1 cellular context compared by ENCODE assay signal in the genomic region with DNA sequence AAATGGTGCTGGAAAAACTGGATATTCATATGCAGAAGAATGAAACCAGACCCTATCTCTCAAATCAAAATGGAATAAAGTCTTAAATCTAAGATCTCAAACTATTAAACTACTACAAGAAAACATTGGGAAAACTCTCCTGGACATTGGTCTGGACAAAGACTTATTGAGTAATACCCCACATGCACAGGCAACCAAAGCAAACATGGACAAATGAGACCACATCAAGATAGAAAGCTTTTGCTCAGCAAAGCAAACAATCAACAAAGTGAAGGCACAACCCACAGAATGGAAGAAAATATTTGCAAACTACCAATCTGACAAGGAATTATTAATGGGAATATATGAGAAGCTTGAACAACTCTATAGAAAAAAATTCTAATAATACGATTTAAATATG.
A peak's percentile ranks its signal among the peaks of the same experiment; 100 is the strongest.
TF ChIP-seq lines count a peak whose summit lies in the region.

No MANE protein-coding gene starts in this region.

TF ChIP-seq in HepG2, 621 proteins besides CTCF, POLR2A, EP300 and RAD21 (continued from another document and continues in another):
- TF ChIP-seq ZNF552 (CRISPR knock-in tag; IDR thresholded peaks at IDR 0.05; ENCODE audit: borderline replicate concordance): no peak
- TF ChIP-seq, protein P1, sequence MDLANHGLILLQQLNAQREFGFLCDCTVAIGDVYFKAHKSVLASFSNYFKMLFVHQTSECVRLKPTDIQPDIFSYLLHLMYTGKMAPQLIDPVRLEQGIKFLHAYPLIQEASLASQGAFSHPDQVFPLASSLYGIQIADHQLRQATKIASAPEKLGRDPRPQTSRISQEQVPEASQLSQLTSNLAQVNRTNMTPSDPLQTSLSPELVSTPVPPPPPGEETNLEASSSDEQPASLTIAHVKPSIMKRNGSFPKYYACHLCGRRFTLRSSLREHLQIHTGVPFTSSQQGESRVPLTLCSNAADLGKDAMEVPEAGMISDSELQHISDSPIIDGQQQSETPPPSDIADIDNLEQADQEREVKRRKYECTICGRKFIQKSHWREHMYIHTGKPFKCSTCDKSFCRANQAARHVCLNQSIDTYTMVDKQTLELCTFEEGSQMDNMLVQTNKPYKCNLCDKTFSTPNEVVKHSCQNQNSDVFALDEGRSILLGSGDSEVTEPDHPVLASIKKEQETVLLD (CRISPR knock-in tag; IDR thresholded peaks at IDR 0.05; ENCODE audit: low read depth): no peak
- TF ChIP-seq, protein P2, sequence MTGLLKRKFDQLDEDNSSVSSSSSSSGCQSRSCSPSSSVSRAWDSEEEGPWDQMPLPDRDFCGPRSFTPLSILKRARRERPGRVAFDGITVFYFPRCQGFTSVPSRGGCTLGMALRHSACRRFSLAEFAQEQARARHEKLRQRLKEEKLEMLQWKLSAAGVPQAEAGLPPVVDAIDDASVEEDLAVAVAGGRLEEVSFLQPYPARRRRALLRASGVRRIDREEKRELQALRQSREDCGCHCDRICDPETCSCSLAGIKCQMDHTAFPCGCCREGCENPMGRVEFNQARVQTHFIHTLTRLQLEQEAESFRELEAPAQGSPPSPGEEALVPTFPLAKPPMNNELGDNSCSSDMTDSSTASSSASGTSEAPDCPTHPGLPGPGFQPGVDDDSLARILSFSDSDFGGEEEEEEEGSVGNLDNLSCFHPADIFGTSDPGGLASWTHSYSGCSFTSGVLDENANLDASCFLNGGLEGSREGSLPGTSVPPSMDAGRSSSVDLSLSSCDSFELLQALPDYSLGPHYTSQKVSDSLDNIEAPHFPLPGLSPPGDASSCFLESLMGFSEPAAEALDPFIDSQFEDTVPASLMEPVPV (CRISPR knock-in tag; IDR thresholded peaks at IDR 0.05): no peak
- TF ChIP-seq, protein P3, sequence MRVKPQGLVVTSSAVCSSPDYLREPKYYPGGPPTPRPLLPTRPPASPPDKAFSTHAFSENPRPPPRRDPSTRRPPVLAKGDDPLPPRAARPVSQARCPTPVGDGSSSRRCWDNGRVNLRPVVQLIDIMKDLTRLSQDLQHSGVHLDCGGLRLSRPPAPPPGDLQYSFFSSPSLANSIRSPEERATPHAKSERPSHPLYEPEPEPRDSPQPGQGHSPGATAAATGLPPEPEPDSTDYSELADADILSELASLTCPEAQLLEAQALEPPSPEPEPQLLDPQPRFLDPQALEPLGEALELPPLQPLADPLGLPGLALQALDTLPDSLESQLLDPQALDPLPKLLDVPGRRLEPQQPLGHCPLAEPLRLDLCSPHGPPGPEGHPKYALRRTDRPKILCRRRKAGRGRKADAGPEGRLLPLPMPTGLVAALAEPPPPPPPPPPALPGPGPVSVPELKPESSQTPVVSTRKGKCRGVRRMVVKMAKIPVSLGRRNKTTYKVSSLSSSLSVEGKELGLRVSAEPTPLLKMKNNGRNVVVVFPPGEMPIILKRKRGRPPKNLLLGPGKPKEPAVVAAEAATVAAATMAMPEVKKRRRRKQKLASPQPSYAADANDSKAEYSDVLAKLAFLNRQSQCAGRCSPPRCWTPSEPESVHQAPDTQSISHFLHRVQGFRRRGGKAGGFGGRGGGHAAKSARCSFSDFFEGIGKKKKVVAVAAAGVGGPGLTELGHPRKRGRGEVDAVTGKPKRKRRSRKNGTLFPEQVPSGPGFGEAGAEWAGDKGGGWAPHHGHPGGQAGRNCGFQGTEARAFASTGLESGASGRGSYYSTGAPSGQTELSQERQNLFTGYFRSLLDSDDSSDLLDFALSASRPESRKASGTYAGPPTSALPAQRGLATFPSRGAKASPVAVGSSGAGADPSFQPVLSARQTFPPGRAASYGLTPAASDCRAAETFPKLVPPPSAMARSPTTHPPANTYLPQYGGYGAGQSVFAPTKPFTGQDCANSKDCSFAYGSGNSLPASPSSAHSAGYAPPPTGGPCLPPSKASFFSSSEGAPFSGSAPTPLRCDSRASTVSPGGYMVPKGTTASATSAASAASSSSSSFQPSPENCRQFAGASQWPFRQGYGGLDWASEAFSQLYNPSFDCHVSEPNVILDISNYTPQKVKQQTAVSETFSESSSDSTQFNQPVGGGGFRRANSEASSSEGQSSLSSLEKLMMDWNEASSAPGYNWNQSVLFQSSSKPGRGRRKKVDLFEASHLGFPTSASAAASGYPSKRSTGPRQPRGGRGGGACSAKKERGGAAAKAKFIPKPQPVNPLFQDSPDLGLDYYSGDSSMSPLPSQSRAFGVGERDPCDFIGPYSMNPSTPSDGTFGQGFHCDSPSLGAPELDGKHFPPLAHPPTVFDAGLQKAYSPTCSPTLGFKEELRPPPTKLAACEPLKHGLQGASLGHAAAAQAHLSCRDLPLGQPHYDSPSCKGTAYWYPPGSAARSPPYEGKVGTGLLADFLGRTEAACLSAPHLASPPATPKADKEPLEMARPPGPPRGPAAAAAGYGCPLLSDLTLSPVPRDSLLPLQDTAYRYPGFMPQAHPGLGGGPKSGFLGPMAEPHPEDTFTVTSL (CRISPR knock-in tag; IDR thresholded peaks at IDR 0.05; ENCODE audit: borderline replicate concordance): peak; percentile 57; the same call in 1 of the 2 replicates
- no peak for TF ChIP-seq TAF15 (IDR thresholded peaks at IDR 0.05; ENCODE audit: low read depth, low read length, poor library complexity, severe bottlenecking)
- peak; percentile 78 for TF ChIP-seq TCF7 (IDR thresholded peaks at IDR 0.05; ENCODE audit: low read depth)
- no peak for TF ChIP-seq SP2 (CRISPR knock-in tag; IDR thresholded peaks at IDR 0.05)
- TF ChIP-seq CCAR2 (optimal IDR thresholded peaks at IDR 0.05; ENCODE audit: low read depth, low read length): no peak
- no peak for TF ChIP-seq SIN3A (IDR thresholded peaks at IDR 0.05; ENCODE audit: borderline replicate concordance, low read depth, low read length)
- no peak for TF ChIP-seq MBNL3 (CRISPR knock-in tag; conservative IDR thresholded peaks at IDR 0.05)
- TF ChIP-seq GFI1 (CRISPR knock-in tag; IDR thresholded peaks at IDR 0.05; ENCODE audit: borderline replicate concordance): no peak
- TF ChIP-seq, protein P4, sequence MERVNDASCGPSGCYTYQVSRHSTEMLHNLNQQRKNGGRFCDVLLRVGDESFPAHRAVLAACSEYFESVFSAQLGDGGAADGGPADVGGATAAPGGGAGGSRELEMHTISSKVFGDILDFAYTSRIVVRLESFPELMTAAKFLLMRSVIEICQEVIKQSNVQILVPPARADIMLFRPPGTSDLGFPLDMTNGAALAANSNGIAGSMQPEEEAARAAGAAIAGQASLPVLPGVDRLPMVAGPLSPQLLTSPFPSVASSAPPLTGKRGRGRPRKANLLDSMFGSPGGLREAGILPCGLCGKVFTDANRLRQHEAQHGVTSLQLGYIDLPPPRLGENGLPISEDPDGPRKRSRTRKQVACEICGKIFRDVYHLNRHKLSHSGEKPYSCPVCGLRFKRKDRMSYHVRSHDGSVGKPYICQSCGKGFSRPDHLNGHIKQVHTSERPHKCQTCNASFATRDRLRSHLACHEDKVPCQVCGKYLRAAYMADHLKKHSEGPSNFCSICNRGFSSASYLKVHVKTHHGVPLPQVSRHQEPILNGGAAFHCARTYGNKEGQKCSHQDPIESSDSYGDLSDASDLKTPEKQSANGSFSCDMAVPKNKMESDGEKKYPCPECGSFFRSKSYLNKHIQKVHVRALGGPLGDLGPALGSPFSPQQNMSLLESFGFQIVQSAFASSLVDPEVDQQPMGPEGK (CRISPR knock-in tag; IDR thresholded peaks at IDR 0.05): no peak
- TF ChIP-seq ZNF607 (CRISPR knock-in tag; IDR thresholded peaks at IDR 0.05; ENCODE audit: borderline replicate concordance): no peak
- TF ChIP-seq ZNF546 (CRISPR knock-in tag; conservative IDR thresholded peaks at IDR 0.05): no peak
- TF ChIP-seq AGO2 (optimal IDR thresholded peaks at IDR 0.05; ENCODE audit: low read depth, low read length): no peak
- no peak for TF ChIP-seq FOXO1 (CRISPR knock-in tag; IDR thresholded peaks at IDR 0.05)
- no peak for TF ChIP-seq ZIK1 (CRISPR knock-in tag; IDR thresholded peaks at IDR 0.05; ENCODE audit: borderline replicate concordance, low read depth)
- TF ChIP-seq, protein P5, sequence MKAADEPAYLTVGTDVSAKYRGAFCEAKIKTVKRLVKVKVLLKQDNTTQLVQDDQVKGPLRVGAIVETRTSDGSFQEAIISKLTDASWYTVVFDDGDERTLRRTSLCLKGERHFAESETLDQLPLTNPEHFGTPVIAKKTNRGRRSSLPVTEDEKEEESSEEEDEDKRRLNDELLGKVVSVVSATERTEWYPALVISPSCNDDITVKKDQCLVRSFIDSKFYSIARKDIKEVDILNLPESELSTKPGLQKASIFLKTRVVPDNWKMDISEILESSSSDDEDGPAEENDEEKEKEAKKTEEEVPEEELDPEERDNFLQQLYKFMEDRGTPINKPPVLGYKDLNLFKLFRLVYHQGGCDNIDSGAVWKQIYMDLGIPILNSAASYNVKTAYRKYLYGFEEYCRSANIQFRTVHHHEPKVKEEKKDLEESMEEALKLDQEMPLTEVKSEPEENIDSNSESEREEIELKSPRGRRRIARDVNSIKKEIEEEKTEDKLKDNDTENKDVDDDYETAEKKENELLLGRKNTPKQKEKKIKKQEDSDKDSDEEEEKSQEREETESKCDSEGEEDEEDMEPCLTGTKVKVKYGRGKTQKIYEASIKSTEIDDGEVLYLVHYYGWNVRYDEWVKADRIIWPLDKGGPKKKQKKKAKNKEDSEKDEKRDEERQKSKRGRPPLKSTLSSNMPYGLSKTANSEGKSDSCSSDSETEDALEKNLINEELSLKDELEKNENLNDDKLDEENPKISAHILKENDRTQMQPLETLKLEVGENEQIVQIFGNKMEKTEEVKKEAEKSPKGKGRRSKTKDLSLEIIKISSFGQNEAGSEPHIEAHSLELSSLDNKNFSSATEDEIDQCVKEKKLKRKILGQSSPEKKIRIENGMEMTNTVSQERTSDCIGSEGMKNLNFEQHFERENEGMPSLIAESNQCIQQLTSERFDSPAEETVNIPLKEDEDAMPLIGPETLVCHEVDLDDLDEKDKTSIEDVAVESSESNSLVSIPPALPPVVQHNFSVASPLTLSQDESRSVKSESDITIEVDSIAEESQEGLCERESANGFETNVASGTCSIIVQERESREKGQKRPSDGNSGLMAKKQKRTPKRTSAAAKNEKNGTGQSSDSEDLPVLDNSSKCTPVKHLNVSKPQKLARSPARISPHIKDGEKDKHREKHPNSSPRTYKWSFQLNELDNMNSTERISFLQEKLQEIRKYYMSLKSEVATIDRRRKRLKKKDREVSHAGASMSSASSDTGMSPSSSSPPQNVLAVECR (CRISPR knock-in tag; IDR thresholded peaks at IDR 0.05; ENCODE audit: borderline replicate concordance): no peak
- TF ChIP-seq, protein P6, sequence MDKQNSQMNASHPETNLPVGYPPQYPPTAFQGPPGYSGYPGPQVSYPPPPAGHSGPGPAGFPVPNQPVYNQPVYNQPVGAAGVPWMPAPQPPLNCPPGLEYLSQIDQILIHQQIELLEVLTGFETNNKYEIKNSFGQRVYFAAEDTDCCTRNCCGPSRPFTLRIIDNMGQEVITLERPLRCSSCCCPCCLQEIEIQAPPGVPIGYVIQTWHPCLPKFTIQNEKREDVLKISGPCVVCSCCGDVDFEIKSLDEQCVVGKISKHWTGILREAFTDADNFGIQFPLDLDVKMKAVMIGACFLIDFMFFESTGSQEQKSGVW (CRISPR knock-in tag; IDR thresholded peaks at IDR 0.05; ENCODE audit: borderline replicate concordance): no peak
- peak; percentile 22; the same call in 1 of the 2 replicates for TF ChIP-seq ZNF644 (CRISPR knock-in tag; IDR thresholded peaks at IDR 0.05; ENCODE audit: low read depth)
- TF ChIP-seq, protein P7, sequence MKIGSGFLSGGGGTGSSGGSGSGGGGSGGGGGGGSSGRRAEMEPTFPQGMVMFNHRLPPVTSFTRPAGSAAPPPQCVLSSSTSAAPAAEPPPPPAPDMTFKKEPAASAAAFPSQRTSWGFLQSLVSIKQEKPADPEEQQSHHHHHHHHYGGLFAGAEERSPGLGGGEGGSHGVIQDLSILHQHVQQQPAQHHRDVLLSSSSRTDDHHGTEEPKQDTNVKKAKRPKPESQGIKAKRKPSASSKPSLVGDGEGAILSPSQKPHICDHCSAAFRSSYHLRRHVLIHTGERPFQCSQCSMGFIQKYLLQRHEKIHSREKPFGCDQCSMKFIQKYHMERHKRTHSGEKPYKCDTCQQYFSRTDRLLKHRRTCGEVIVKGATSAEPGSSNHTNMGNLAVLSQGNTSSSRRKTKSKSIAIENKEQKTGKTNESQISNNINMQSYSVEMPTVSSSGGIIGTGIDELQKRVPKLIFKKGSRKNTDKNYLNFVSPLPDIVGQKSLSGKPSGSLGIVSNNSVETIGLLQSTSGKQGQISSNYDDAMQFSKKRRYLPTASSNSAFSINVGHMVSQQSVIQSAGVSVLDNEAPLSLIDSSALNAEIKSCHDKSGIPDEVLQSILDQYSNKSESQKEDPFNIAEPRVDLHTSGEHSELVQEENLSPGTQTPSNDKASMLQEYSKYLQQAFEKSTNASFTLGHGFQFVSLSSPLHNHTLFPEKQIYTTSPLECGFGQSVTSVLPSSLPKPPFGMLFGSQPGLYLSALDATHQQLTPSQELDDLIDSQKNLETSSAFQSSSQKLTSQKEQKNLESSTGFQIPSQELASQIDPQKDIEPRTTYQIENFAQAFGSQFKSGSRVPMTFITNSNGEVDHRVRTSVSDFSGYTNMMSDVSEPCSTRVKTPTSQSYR (CRISPR knock-in tag; IDR thresholded peaks at IDR 0.05; ENCODE audit: borderline replicate concordance): no peak
- TF ChIP-seq SOX6 (IDR thresholded peaks at IDR 0.05): no peak
- peak; percentile 64 for TF ChIP-seq SOX6 (CRISPR knock-in tag; IDR thresholded peaks at IDR 0.05)
- no peak for TF ChIP-seq SRF (IDR thresholded peaks at IDR 0.05; ENCODE audit: low read depth, low read length)
- TF ChIP-seq, protein P8, sequence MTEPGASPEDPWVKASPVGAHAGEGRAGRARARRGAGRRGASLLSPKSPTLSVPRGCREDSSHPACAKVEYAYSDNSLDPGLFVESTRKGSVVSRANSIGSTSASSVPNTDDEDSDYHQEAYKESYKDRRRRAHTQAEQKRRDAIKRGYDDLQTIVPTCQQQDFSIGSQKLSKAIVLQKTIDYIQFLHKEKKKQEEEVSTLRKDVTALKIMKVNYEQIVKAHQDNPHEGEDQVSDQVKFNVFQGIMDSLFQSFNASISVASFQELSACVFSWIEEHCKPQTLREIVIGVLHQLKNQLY (CRISPR knock-in tag; IDR thresholded peaks at IDR 0.05): peak; percentile 24; the same call in 1 of the 2 replicates
- no peak for TF ChIP-seq FOXP1 (IDR thresholded peaks at IDR 0.05)
- peak; percentile 69 for TF ChIP-seq FOXP1 (CRISPR knock-in tag; IDR thresholded peaks at IDR 0.05)
- TF ChIP-seq ZNF878 (CRISPR knock-in tag; IDR thresholded peaks at IDR 0.05): no peak
- TF ChIP-seq, protein P9, sequence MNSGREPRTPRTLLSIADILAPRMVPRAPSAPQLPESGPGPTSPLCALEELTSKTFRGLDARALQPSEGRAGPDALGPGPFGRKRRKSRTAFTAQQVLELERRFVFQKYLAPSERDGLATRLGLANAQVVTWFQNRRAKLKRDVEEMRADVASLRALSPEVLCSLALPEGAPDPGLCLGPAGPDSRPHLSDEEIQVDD (CRISPR knock-in tag; IDR thresholded peaks at IDR 0.05; ENCODE audit: borderline replicate concordance): no peak
- TF ChIP-seq, protein P10, sequence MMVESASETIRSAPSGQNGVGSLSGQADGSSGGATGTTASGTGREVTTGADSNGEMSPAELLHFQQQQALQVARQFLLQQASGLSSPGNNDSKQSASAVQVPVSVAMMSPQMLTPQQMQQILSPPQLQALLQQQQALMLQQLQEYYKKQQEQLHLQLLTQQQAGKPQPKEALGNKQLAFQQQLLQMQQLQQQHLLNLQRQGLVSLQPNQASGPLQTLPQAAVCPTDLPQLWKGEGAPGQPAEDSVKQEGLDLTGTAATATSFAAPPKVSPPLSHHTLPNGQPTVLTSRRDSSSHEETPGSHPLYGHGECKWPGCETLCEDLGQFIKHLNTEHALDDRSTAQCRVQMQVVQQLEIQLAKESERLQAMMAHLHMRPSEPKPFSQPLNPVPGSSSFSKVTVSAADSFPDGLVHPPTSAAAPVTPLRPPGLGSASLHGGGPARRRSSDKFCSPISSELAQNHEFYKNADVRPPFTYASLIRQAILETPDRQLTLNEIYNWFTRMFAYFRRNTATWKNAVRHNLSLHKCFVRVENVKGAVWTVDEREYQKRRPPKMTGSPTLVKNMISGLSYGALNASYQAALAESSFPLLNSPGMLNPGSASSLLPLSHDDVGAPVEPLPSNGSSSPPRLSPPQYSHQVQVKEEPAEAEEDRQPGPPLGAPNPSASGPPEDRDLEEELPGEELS (CRISPR knock-in tag; IDR thresholded peaks at IDR 0.05): peak; percentile 38; the same call in 1 of the 2 replicates
- TF ChIP-seq MLLT10 (CRISPR knock-in tag; IDR thresholded peaks at IDR 0.05): no peak
- no peak for TF ChIP-seq SOX13 (IDR thresholded peaks at IDR 0.05)
- TF ChIP-seq SOX13 (CRISPR knock-in tag; conservative IDR thresholded peaks at IDR 0.05 in 1 of 2, IDR thresholded peaks at IDR 0.05 in 1 of 2): peak in 1 of 2 experiments; percentile 75; a peak in 2 of 4 replicates
